ENCODE assay signal across 1 cellular context in the genomic region with DNA sequence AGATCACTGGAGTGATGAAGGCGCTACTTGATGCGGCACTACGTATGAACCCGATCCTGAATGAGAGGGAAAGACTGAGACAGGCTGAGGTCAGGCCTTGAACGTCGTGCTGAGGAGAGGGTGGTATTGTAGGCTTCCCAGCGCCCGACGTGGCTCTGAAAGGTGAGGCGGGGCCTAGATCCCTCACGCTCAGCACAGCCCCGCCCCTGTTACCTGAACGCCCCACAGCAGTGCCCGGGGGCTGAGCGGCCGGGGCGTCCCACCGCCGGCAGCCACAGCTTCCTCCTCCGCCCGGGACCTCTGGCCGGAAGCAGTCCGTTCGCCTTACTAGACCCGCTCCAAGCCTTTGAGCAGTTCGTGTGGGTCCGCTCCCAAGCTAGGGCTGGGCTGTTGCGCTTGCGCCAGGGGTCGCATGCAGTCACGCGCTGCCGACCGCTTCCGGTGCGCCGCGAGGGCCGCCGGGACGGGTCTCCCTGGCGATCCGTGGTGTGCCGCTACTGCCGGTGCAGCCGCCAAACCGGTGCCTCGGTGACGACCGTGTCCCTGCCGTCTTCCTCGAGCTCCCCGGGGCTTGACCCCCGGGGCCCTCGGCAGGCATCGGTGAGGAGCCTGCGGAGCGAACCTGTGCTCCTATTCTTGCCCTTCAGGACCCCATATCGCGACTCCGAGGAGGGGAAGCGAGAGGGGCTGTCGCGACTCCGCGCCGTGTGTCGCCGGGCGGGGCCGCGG.
A peak's percentile ranks its signal among the peaks of the same experiment; 100 is the strongest.
TF ChIP-seq lines count a peak whose summit lies in the region.

A gene with protein sequence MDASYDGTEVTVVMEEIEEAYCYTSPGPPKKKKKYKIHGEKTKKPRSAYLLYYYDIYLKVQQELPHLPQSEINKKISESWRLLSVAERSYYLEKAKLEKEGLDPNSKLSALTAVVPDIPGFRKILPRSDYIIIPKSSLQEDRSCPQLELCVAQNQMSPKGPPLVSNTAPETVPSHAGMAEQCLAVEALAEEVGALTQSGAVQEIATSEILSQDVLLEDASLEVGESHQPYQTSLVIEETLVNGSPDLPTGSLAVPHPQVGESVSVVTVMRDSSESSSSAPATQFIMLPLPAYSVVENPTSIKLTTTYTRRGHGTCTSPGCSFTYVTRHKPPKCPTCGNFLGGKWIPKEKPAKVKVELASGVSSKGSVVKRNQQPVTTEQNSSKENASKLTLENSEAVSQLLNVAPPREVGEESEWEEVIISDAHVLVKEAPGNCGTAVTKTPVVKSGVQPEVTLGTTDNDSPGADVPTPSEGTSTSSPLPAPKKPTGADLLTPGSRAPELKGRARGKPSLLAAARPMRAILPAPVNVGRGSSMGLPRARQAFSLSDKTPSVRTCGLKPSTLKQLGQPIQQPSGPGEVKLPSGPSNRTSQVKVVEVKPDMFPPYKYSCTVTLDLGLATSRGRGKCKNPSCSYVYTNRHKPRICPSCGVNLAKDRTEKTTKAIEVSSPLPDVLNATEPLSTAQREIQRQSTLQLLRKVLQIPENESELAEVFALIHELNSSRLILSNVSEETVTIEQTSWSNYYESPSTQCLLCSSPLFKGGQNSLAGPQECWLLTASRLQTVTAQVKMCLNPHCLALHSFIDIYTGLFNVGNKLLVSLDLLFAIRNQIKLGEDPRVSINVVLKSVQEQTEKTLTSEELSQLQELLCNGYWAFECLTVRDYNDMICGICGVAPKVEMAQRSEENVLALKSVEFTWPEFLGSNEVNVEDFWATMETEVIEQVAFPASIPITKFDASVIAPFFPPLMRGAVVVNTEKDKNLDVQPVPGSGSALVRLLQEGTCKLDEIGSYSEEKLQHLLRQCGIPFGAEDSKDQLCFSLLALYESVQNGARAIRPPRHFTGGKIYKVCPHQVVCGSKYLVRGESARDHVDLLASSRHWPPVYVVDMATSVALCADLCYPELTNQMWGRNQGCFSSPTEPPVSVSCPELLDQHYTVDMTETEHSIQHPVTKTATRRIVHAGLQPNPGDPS (N-terminal part only) (plus strand): TSS at position 479 of the 729 bp plus-strand sequence. CDS start 4,114 bp downstream, outside the sequence.
Gene TIGD6, minus strand, starts transcription at position 394 of the 729 bp plus-strand sequence. CDS start 4,306 bp downstream, outside the sequence.

TF ChIP-seq in HepG2, 621 proteins besides CTCF, POLR2A, EP300 and RAD21 (continued from another document and continues in another):
- TF ChIP-seq ZNF556 (CRISPR knock-in tag; IDR thresholded peaks at IDR 0.05; ENCODE audit: borderline replicate concordance), result peak; percentile 86; the same call in 1 of the 2 replicates
- TF ChIP-seq ZNF343 (CRISPR knock-in tag; IDR thresholded peaks at IDR 0.05), result no peak
- no peak; the same call in none of the 2 replicates for TF ChIP-seq ZNF839 (CRISPR knock-in tag; IDR thresholded peaks at IDR 0.05; ENCODE audit: borderline replicate concordance)
- TF ChIP-seq ZNF619 (CRISPR knock-in tag; IDR thresholded peaks at IDR 0.05), result peak; percentile 72; the same call in 1 of the 2 replicates
- no peak for TF ChIP-seq ZNF878 (CRISPR knock-in tag; IDR thresholded peaks at IDR 0.05)
- TF ChIP-seq NFIB (CRISPR knock-in tag; IDR thresholded peaks at IDR 0.05; ENCODE audit: borderline replicate concordance), result no peak
- TF ChIP-seq, protein P1, sequence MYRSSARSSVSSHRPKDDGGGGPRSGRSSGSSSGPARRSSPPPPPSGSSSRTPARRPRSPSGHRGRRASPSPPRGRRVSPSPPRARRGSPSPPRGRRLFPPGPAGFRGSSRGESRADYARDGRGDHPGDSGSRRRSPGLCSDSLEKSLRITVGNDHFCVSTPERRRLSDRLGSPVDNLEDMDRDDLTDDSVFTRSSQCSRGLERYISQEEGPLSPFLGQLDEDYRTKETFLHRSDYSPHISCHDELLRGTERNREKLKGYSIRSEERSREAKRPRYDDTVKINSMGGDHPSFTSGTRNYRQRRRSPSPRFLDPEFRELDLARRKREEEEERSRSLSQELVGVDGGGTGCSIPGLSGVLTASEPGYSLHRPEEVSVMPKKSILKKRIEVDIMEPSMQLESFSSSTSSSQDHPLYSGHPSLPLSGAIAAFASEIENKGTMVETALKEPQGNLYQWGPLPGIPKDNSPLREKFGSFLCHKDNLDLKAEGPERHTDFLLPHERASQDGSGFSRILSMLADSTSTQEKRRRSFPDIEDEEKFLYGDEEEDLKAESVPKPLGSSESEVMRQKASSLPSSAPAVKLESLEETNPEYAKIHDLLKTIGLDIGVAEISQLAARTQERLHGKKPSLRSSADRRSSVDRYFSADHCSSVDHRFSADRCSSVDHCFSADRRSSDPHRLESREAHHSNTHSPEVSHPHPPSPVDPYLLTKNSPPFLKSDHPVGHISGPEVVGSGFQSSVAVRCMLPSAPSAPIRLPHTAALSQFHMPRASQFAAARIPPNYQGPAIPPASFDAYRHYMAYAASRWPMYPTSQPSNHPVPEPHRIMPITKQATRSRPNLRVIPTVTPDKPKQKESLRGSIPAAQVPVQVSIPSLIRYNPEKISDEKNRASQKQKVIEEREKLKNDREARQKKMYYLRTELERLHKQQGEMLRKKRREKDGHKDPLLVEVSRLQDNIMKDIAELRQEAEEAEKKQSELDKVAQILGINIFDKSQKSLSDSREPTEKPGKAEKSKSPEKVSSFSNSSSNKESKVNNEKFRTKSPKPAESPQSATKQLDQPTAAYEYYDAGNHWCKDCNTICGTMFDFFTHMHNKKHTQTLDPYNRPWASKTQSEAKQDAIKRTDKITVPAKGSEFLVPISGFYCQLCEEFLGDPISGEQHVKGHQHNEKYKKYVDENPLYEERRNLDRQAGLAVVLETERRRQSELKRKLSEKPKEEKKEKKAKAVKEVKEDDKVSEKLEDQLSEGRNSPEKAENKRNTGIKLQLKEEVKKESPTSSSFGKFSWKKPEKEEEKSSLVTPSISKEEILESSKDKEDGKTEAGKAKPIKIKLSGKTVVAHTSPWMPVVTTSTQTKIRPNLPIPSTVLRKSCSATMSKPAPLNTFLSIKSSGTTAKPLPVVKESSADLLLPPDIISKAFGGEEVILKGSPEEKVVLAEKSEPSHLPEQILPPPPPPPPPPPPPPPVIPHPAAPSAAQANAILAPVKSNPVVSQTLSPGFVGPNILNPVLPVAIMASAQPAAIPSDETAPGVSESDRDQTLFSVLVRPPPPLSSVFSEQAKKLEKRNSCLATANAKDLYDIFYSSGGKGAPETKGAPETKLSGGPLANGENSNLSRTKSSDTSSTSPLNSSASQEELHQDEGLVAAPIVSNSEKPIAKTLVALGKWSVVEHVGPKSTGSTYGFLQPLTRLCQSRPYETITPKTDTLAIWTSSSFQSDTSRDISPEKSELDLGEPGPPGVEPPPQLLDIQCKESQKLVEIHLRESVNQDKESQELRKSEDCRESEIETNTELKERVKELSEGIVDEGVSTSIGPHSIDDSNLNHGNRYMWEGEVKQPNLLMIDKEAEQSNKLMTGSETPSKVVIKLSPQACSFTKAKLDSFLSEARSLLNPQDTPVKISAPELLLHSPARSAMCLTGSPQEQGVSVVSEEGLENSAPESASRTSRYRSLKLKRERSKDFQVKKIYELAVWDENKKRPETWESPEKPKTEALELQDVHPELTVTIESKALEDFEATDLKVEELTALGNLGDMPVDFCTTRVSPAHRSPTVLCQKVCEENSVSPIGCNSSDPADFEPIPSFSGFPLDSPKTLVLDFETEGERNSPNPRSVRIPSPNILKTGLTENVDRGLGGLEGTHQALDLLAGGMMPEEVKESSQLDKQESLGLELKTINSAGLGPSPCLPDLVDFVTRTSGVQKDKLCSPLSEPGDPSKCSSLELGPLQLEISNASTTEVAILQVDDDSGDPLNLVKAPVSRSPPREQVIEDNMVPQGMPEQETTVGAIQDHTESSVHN (CRISPR knock-in tag; IDR thresholded peaks at IDR 0.05), result no peak
- TF ChIP-seq, protein P2, sequence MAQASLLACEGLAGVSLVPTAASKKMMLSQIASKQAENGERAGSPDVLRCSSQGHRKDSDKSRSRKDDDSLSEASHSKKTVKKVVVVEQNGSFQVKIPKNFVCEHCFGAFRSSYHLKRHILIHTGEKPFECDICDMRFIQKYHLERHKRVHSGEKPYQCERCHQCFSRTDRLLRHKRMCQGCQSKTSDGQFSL (CRISPR knock-in tag; IDR thresholded peaks at IDR 0.05), result no peak
- TF ChIP-seq MAFF (IDR thresholded peaks at IDR 0.05; ENCODE audit: low read depth, low read length), result no peak
- TF ChIP-seq, protein P3, sequence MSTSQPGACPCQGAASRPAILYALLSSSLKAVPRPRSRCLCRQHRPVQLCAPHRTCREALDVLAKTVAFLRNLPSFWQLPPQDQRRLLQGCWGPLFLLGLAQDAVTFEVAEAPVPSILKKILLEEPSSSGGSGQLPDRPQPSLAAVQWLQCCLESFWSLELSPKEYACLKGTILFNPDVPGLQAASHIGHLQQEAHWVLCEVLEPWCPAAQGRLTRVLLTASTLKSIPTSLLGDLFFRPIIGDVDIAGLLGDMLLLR (CRISPR knock-in tag; IDR thresholded peaks at IDR 0.05), result 0 out of 2 replicates have a peak, but pooled peaks have one; percentile 38
- TF ChIP-seq ATF4 (CRISPR knock-in tag; IDR thresholded peaks at IDR 0.05), result peak in 1 of 2 experiments; percentile 42; a peak in 1 of 4 replicates
- TF ChIP-seq RFX5 (IDR thresholded peaks at IDR 0.05; ENCODE audit: low read depth, low read length), result peak; percentile 43
- TF ChIP-seq SP1 (IDR thresholded peaks at IDR 0.05), result no peak
- peak; percentile 77 for TF ChIP-seq SP1 (CRISPR knock-in tag; IDR thresholded peaks at IDR 0.05)
- no peak for TF ChIP-seq ZNF407 (CRISPR knock-in tag; IDR thresholded peaks at IDR 0.05; ENCODE audit: not compliant biosample characterization)
- TF ChIP-seq, protein P4, sequence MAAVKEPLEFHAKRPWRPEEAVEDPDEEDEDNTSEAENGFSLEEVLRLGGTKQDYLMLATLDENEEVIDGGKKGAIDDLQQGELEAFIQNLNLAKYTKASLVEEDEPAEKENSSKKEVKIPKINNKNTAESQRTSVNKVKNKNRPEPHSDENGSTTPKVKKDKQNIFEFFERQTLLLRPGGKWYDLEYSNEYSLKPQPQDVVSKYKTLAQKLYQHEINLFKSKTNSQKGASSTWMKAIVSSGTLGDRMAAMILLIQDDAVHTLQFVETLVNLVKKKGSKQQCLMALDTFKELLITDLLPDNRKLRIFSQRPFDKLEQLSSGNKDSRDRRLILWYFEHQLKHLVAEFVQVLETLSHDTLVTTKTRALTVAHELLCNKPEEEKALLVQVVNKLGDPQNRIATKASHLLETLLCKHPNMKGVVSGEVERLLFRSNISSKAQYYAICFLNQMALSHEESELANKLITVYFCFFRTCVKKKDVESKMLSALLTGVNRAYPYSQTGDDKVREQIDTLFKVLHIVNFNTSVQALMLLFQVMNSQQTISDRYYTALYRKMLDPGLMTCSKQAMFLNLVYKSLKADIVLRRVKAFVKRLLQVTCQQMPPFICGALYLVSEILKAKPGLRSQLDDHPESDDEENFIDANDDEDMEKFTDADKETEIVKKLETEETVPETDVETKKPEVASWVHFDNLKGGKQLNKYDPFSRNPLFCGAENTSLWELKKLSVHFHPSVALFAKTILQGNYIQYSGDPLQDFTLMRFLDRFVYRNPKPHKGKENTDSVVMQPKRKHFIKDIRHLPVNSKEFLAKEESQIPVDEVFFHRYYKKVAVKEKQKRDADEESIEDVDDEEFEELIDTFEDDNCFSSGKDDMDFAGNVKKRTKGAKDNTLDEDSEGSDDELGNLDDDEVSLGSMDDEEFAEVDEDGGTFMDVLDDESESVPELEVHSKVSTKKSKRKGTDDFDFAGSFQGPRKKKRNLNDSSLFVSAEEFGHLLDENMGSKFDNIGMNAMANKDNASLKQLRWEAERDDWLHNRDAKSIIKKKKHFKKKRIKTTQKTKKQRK (IDR thresholded peaks at IDR 0.05; ENCODE audit: low read length), result no peak
